Comparison of ENCODE assay signal across 16 cellular contexts in the genomic region with DNA sequence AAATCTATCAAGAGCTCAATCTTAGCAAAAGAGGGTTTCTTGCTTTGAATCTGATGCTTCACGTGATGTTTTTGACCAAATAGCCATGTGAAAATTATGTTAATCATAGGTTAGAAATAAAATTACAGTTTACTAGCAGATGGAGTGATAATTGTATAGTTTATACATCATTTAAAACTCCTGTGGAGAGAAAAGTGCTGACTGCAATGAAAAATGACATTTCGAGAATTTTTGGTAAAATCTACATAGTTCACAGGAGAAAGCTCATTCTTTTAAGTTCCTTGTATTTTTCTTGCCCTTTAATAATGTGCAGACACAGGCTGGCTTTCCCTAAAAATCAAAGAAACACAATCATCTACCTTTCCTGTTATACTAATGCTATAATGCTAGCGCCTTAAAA. TPM values are rescaled to one million over a fixed set of nuclear protein-coding genes. Genes with fewer than 3 reads are reported as not detected.
DNase-seq lines count a peak whose midpoint lies in the region; ATAC-seq and TF ChIP-seq lines count a peak whose summit lies in the region.
"Had no signal": no experiment of that assay in that cellular context is flagged by ENCODE, and none has a peak within 500 bp of the region (broad histone marks: within the 10 kb centered on the region; RNA-seq: fewer than 3 reads in every experiment).

No MANE protein-coding gene starts in this region.

- H3K9me3 ChIP-seq in SJSA1 (replicated peaks) (no peaks in the 10 kb centered on the region; the same call in 1 of the 2 replicates), mesenchymal stem cell (ENCODE audit: control insufficient read depth, low read length) (peaks cover 6% of the 10 kb centered on the region), heart left ventricle (peaks cover 0 to 12% (median 0%) of the 10 kb centered on the region in 12 donors)

- no peak overlapping the region for H3K14ac ChIP-seq in mesenchymal stem cell (ENCODE audit: low read length in 2 of 2)

- H2AK5ac ChIP-seq in mesenchymal stem cell (ENCODE audit: low read length, severe bottlenecking) = no peak overlapping the region

- H3K4me3 Mint-ChIP-seq in activated T-cell treated with anti-CD3 and anti-CD28 coated beads, Interleukin-2, amount 50 U/mL, for 24 hours = no peak overlapping the region
- no peak overlapping the region for H3K4me3 Mint-ChIP-seq in HFFc6
- no peak overlapping the region for H3K4me3 Mint-ChIP-seq in activated naive CD8-positive, alpha-beta T cell treated with anti-CD3 and anti-CD28 coated beads, Interleukin-2, amount 50 U/mL, for 24 hours
- H3K4me3 Mint-ChIP-seq: GM23338 had no signal

- H4K91ac ChIP-seq in mesenchymal stem cell (ENCODE audit: low read length) = no peak overlapping the region

- H4K8ac ChIP-seq in mesenchymal stem cell (ENCODE audit: low read length) = no peak overlapping the region

- peak overlapping the region; percentile 73 for H3K27ac Mint-ChIP-seq in activated T-cell treated with anti-CD3 and anti-CD28 coated beads, Interleukin-2, amount 50 U/mL, for 24 hours
- peak overlapping the region; percentile 74 for H3K27ac Mint-ChIP-seq in HFFc6
- no peak overlapping the region for H3K27ac Mint-ChIP-seq in activated naive CD8-positive, alpha-beta T cell treated with anti-CD3 and anti-CD28 coated beads, Interleukin-2, amount 50 U/mL, for 24 hours
- H3K27ac Mint-ChIP-seq: GM23338 had no signal

- H2AFZ ChIP-seq in mesenchymal stem cell (ENCODE audit: low read depth, low read length) = no peak overlapping the region
- H2AFZ ChIP-seq: GM23338 had no signal

- peaks cover 1% of the 10 kb centered on the region for H3K79me1 ChIP-seq in mesenchymal stem cell (replicated peaks; ENCODE audit: low read length, poor library complexity, severe bottlenecking)

- peaks cover 5% of the 10 kb centered on the region for H3K9me3 Mint-ChIP-seq in activated T-cell treated with anti-CD3 and anti-CD28 coated beads, Interleukin-2, amount 50 U/mL, for 24 hours
- H3K9me3 Mint-ChIP-seq in HFFc6 = peaks cover 16% of the 10 kb centered on the region
- H3K9me3 Mint-ChIP-seq in activated naive CD8-positive, alpha-beta T cell treated with anti-CD3 and anti-CD28 coated beads, Interleukin-2, amount 50 U/mL, for 24 hours = peaks cover 13% of the 10 kb centered on the region

- H3K4me1 Mint-ChIP-seq in activated T-cell treated with anti-CD3 and anti-CD28 coated beads, Interleukin-2, amount 50 U/mL, for 24 hours (ENCODE audit: low read depth) = peaks cover 57% of the 10 kb centered on the region
- H3K4me1 Mint-ChIP-seq in HFFc6 (ENCODE audit: low read depth) = peaks cover 63% of the 10 kb centered on the region
- H3K4me1 Mint-ChIP-seq in activated naive CD8-positive, alpha-beta T cell treated with anti-CD3 and anti-CD28 coated beads, Interleukin-2, amount 50 U/mL, for 24 hours = peaks cover 28% of the 10 kb centered on the region
- H3K4me1 Mint-ChIP-seq: GM23338 had no signal

- WGBS in mesenchymal stem cell = 100% methylated on average over 2 of the region's 3 CpGs
- 63 to 96% (median 88%) methylated on average over 3 of the region's 3 CpGs for WGBS in heart left ventricle, 4 donors

- H2BK120ac ChIP-seq in mesenchymal stem cell (ENCODE audit: low read depth, low read length) = no peak overlapping the region

- no peak for DNase-seq in activated T-cell treated with anti-CD3 and anti-CD28 coated beads, Interleukin-2, amount 50 U/mL, for 24 hours
- no peak for DNase-seq in activated T-cell treated with anti-CD3 and anti-CD28 coated beads, Interleukin-2, amount 50 U/mL, for 48 hours
- DNase-seq in HFFc6 (no peak), SJSA1 (ENCODE audit: low read depth in 1 of 2, low spot score in 2 of 2) (no peak), mesenchymal stem cell (no peak), heart left ventricle (no peak)
- no peak for DNase-seq in activated naive CD8-positive, alpha-beta T cell treated with anti-CD3 and anti-CD28 coated beads, Interleukin-2, amount 50 U/mL, for 24 hours
- DNase-seq: COR-L47, GF-D8, NCI-H1092, NCI-H2081 treated with DMSO at 0.1 percent for 48 hours, NCI-H526 treated with DMSO at 0.1 percent for 48 hours, OCI-M1 had no signal

- H3K36me3 Mint-ChIP-seq in activated T-cell treated with anti-CD3 and anti-CD28 coated beads, Interleukin-2, amount 50 U/mL, for 24 hours (ENCODE audit: low read depth) = peaks cover 8% of the 10 kb centered on the region
- peaks cover 16% of the 10 kb centered on the region for H3K36me3 Mint-ChIP-seq in HFFc6 (ENCODE audit: low read depth)
- peaks cover 5% of the 10 kb centered on the region for H3K36me3 Mint-ChIP-seq in activated naive CD8-positive, alpha-beta T cell treated with anti-CD3 and anti-CD28 coated beads, Interleukin-2, amount 50 U/mL, for 24 hours (ENCODE audit: low read depth)

- H3K27me3 ChIP-seq in SJSA1 (replicated peaks) (no peaks in the 10 kb centered on the region), mesenchymal stem cell (ENCODE audit: control insufficient read depth in 1 of 2, insufficient read depth in 1 of 2, low read length in 2 of 2) (no peaks in the 10 kb centered on the region), heart left ventricle (no peaks in the 10 kb centered on the region)
- H3K27me3 ChIP-seq: MG63 had no signal

- H2BK12ac ChIP-seq in mesenchymal stem cell (ENCODE audit: low read length in 2 of 2) = no peak overlapping the region

- no peak for TF ChIP-seq POLR2A in heart left ventricle (IDR thresholded peaks at IDR 0.05)

- no peak overlapping the region for H3K4me3 ChIP-seq in SJSA1
- H3K4me3 ChIP-seq in mesenchymal stem cell (ENCODE audit: insufficient read depth in 1 of 2, low read depth in 1 of 2, low read length in 2 of 2) = no peak overlapping the region
- no peak overlapping the region for H3K4me3 ChIP-seq in heart left ventricle
- H3K4me3 ChIP-seq: GM23338, MG63 had no signal

- no peak overlapping the region for H3K4ac ChIP-seq in mesenchymal stem cell (ENCODE audit: low read depth in 1 of 2, low read length in 2 of 2)

- H2BK5ac ChIP-seq in mesenchymal stem cell (ENCODE audit: low read depth, low read length, poor library complexity, severe bottlenecking) = no peak overlapping the region

- H3K4me1 ChIP-seq in SJSA1 (replicated peaks) (peaks cover 28% of the 10 kb centered on the region), mesenchymal stem cell (ENCODE audit: control insufficient read depth, insufficient read depth, low read depth, low read length) (no peaks in the 10 kb centered on the region), heart left ventricle (peaks cover 0 to 4% (median 0%) of the 10 kb centered on the region in 12 donors)

- no peaks in the 10 kb centered on the region for H3K36me3 ChIP-seq in SJSA1
- H3K36me3 ChIP-seq in mesenchymal stem cell (ENCODE audit: control insufficient read depth in 1 of 2, insufficient read depth in 2 of 2, low read depth in 1 of 2, low read length in 2 of 2) = no peaks in the 10 kb centered on the region
- H3K36me3 ChIP-seq in heart left ventricle = no peaks in the 10 kb centered on the region

- H2BK15ac ChIP-seq in mesenchymal stem cell (ENCODE audit: low read depth, poor library complexity, severe bottlenecking) = no peak overlapping the region

- no peak overlapping the region for H3K18ac ChIP-seq in mesenchymal stem cell (ENCODE audit: low read depth in 1 of 2, low read length in 2 of 2)

- ATAC-seq in heart left ventricle = no peak
- no peak for ATAC-seq in activated naive CD8-positive, alpha-beta T cell treated with anti-CD3 and anti-CD28 coated beads, Interleukin-2, amount 50 U/mL, for 24 hours
- ATAC-seq: GM23338 had no signal

- intact Hi-C loops in heart left ventricle (cut with DNase I) = no loop called here

- H3K27ac ChIP-seq in SJSA1 = peak overlapping the region; percentile 11; the same call in 1 of the 2 replicates
- H3K27ac ChIP-seq in mesenchymal stem cell (ENCODE audit: low read length, poor library complexity, severe bottlenecking) = no peak overlapping the region
- no peak overlapping the region for H3K27ac ChIP-seq in heart left ventricle
- H3K27ac ChIP-seq: RWPE1 had no signal

- no peak overlapping the region for H3K4me2 ChIP-seq in mesenchymal stem cell (ENCODE audit: low read length, poor library complexity, severe bottlenecking)
- H3K4me2 ChIP-seq: GM23338 had no signal

- H3K27me3 Mint-ChIP-seq in activated T-cell treated with anti-CD3 and anti-CD28 coated beads, Interleukin-2, amount 50 U/mL, for 24 hours = no peaks in the 10 kb centered on the region
- no peaks in the 10 kb centered on the region; the same call in 1 of the 2 replicates for H3K27me3 Mint-ChIP-seq in HFFc6 (ENCODE audit: insufficient read depth)
- no peaks in the 10 kb centered on the region for H3K27me3 Mint-ChIP-seq in activated naive CD8-positive, alpha-beta T cell treated with anti-CD3 and anti-CD28 coated beads, Interleukin-2, amount 50 U/mL, for 24 hours

- TF ChIP-seq CTCF in HFFc6 (IDR thresholded peaks at IDR 0.05) (no peak), heart left ventricle (IDR thresholded peaks at IDR 0.05) (no peak)

- peak overlapping the region; percentile 61 for H3K9ac ChIP-seq in mesenchymal stem cell (ENCODE audit: low read length)

- no peak overlapping the region for H3K23ac ChIP-seq in mesenchymal stem cell (ENCODE audit: low read length in 2 of 2)

RNA-seq across cellular contexts. Expression of a gene that starts 33.2 kb away (rescaled TPM):
- total RNA-seq in HFFc6 (2021; fragmentation: NEBNext Ultra II Directional; extraction: Animal tissue kit (Norgen Biotek cat#: 25700)) = 1 to 10 TPM; 1.8 to 3.1 (median 2.7) TPM
- total RNA-seq in SJSA1 (2014; rRNA removed; shearing (Covaris generic)) = 1.3 TPM in 1 of 2 replicates, not detected in the other
- 0.72 TPM for polyA plus RNA-seq in mesenchymal stem cell (2013, experiment 1 of 2)
- 0.67 TPM for polyA plus RNA-seq in mesenchymal stem cell (2013, experiment 2 of 2)
- 1 to 10 TPM; 2.0 to 6.0 (median 4.1) TPM for total RNA-seq in heart left ventricle
- polyA plus RNA-seq in heart left ventricle = 1 to 10 TPM; 1.3 to 4.0 TPM

RNA-seq across cellular contexts. Expression of a gene that starts 33.6 kb away (rescaled TPM):
- 10 to 100 TPM; 30.8 to 46.6 (median 41.2) TPM for total RNA-seq in HFFc6 (2021; fragmentation: NEBNext Ultra II Directional; extraction: Animal tissue kit (Norgen Biotek cat#: 25700))
- total RNA-seq in SJSA1 (2014; rRNA removed; shearing (Covaris generic)) = 18.7 and 24.6 TPM in 2 replicates
- 34.4 TPM for polyA plus RNA-seq in mesenchymal stem cell (2013, experiment 1 of 2)
- polyA plus RNA-seq in mesenchymal stem cell (2013, experiment 2 of 2) = 34.0 TPM
- total RNA-seq in heart left ventricle = 10 to 100 TPM; 55.1 to 75.1 (median 64.4) TPM
- polyA plus RNA-seq in heart left ventricle = 10 to 100 TPM; 22.2 to 46.2 TPM
